Comparison of ENCODE assay signal across 20 cellular contexts in genomic region chr3:99984668-99985067, GRCh38.
DNase-seq lines count a peak whose midpoint lies in the region; ATAC-seq and TF ChIP-seq lines count a peak whose summit lies in the region.
"Had no signal": no experiment of that assay in that cellular context is flagged by ENCODE, and none has a peak within 500 bp of the region (broad histone marks: within the 10 kb centered on the region; RNA-seq: fewer than 3 reads in every experiment).

No MANE protein-coding gene starts in this region.

- H3K36me3 ChIP-seq in GM23338 (ENCODE audit: insufficient read depth) (no peaks in the 10 kb centered on the region), hepatocyte (replicated peaks; ENCODE audit: insufficient read depth, low read depth) (no peaks in the 10 kb centered on the region), psoas muscle (ENCODE audit: insufficient read depth in 1 of 2, low read depth in 1 of 2) (no peaks in the 10 kb centered on the region)
- H3K36me3 ChIP-seq: BE2C had no signal

- H3K36me3 Mint-ChIP-seq in GM23338 (ENCODE audit: low read depth) = no peaks in the 10 kb centered on the region
- H3K36me3 Mint-ChIP-seq: CD4-positive, CD25-positive, alpha-beta regulatory T cell had no signal

- no peaks in the 10 kb centered on the region for H3K9me3 ChIP-seq in hepatocyte (ENCODE audit: low read depth)
- H3K9me3 ChIP-seq in psoas muscle = no peaks in the 10 kb centered on the region
- H3K9me3 ChIP-seq: BE2C had no signal

- intact Hi-C loops in psoas muscle (cut with DNase I) = no loop called here

- TF ChIP-seq CTCF in GM23338 (conservative IDR thresholded peaks at IDR 0.05; ENCODE audit: low read depth in 2 of 2) (no peak), hepatocyte (IDR thresholded peaks at IDR 0.05; ENCODE audit: poor library complexity) (no peak), psoas muscle (IDR thresholded peaks at IDR 0.05) (no peak)

- no peak overlapping the region for H3K4me3 ChIP-seq in GM23338
- H3K4me3 ChIP-seq in hepatocyte = no peak overlapping the region
- no peak overlapping the region for H3K4me3 ChIP-seq in psoas muscle
- H3K4me3 ChIP-seq: GM12878, GM23248 had no signal

- 0 out of 2 replicates have a peak overlapping the region, but pooled peaks have one; percentile 2 for H3K27ac Mint-ChIP-seq in GM23338
- H3K27ac Mint-ChIP-seq: CD8-positive, alpha-beta memory T cell had no signal

- no peaks in the 10 kb centered on the region for H3K27me3 ChIP-seq in GM23338 (ENCODE audit: insufficient read depth)
- no peaks in the 10 kb centered on the region for H3K27me3 ChIP-seq in hepatocyte
- H3K27me3 ChIP-seq in psoas muscle (ENCODE audit: insufficient read depth in 3 of 3, low read length in 2 of 3) = no peaks in the 10 kb centered on the region
- H3K27me3 ChIP-seq: BE2C had no signal

- H3K9me2 ChIP-seq in GM23338 (ENCODE audit: insufficient read depth) (no peaks in the 10 kb centered on the region; the same call in 1 of the 2 replicates), hepatocyte (replicated peaks; ENCODE audit: insufficient read depth) (no peaks in the 10 kb centered on the region)

- H3K4me2 ChIP-seq in GM23338 (no peak overlapping the region), hepatocyte (no peak overlapping the region)

- 57% methylated on average over 2 of the region's 2 CpGs for WGBS in hepatocyte (ENCODE audit: low lambda C conversion rate, missing lambda C conversion rate)
- 89 to 94% (median 90%) methylated on average over 2 of the region's 2 CpGs for WGBS in psoas muscle, 3 donors

- H3F3A ChIP-seq in GM23338 (replicated peaks; ENCODE audit: low read depth) = no peaks in the 10 kb centered on the region

- no peaks in the 10 kb centered on the region for H3K27me3 Mint-ChIP-seq in GM23338 (ENCODE audit: insufficient read depth, low read depth, poor library complexity)
- H3K27me3 Mint-ChIP-seq: CD4-positive, CD25-positive, alpha-beta regulatory T cell; CD8-positive, alpha-beta memory T cell had no signal

- H2AFZ ChIP-seq in GM23338 (no peak overlapping the region), hepatocyte (no peak overlapping the region)
- H2AFZ ChIP-seq: GM23248 had no signal

- H3K4me1 ChIP-seq in GM23338 (ENCODE audit: insufficient read depth) (peaks cover 15% of the 10 kb centered on the region), hepatocyte (ENCODE audit: insufficient read depth) (peaks cover 14% of the 10 kb centered on the region), psoas muscle (peaks cover 12% of the 10 kb centered on the region)
- H3K4me1 ChIP-seq: BE2C had no signal

- H3K79me2 ChIP-seq in GM23338 (replicated peaks; ENCODE audit: insufficient read depth) = no peaks in the 10 kb centered on the region; the same call in 1 of the 2 replicates
- no peaks in the 10 kb centered on the region for H3K79me2 ChIP-seq in hepatocyte

- no peak overlapping the region for H3K4me3 Mint-ChIP-seq in GM23338
- H3K4me3 Mint-ChIP-seq: CD4-positive, CD25-positive, alpha-beta regulatory T cell; CD8-positive, alpha-beta memory T cell had no signal

- DNase-seq in GM23338 (ENCODE audit: low spot score) = no peak
- DNase-seq in NCI-H226 = peak; percentile 45
- DNase-seq in hepatocyte (ENCODE audit: low spot score) = no peak
- DNase-seq in psoas muscle = no peak
- DNase-seq in T-helper 1 cell = no peak
- DNase-seq: ACHN; BE2C; C1 segment of cervical spinal cord; CD4-positive, CD25-positive, alpha-beta regulatory T cell; CD8-positive, alpha-beta memory T cell; COR-L47; DMS 273 treated with DMSO at 0.1 percent for 48 hours; DMS53; DND-41; EL; GM23248; HCEC 1CT had no signal

- ATAC-seq in GM23338 = no peak
- no peak for ATAC-seq in psoas muscle
- ATAC-seq in GM18520 (IDR thresholded peaks at IDR 0.05; ENCODE audit: unreplicated experiment) = no peak
- ATAC-seq in GM18867 (IDR thresholded peaks at IDR 0.05; ENCODE audit: unreplicated experiment) = no peak
- ATAC-seq: GM12878 had no signal

- H3K27ac ChIP-seq in GM23338 (ENCODE audit: low read depth) = no peak overlapping the region
- H3K27ac ChIP-seq in hepatocyte = peak overlapping the region; percentile 11
- H3K27ac ChIP-seq in psoas muscle = peak overlapping the region; percentile 46
- H3K27ac ChIP-seq: GM23248 had no signal

- H3K4me1 Mint-ChIP-seq in GM23338 = peaks cover 12% of the 10 kb centered on the region
- H3K4me1 Mint-ChIP-seq: CD8-positive, alpha-beta memory T cell had no signal

- 0 out of 2 replicates have a peak, but pooled peaks cover 4% of the 10 kb centered on the region for H4K20me1 ChIP-seq in GM23338 (replicated peaks; ENCODE audit: insufficient read depth)
- no peaks in the 10 kb centered on the region for H4K20me1 ChIP-seq in hepatocyte (ENCODE audit: insufficient read depth, poor library complexity, severe bottlenecking)

- no peaks in the 10 kb centered on the region for H3K9me3 Mint-ChIP-seq in GM23338
- H3K9me3 Mint-ChIP-seq: CD4-positive, CD25-positive, alpha-beta regulatory T cell; CD8-positive, alpha-beta memory T cell had no signal

TF ChIP-seq in GM23338, 12 proteins besides CTCF, POLR2A, EP300 and RAD21:
- no peak for TF ChIP-seq ZNF462 (CRISPR knock-in tag; IDR thresholded peaks at IDR 0.05)
TF ChIP-seq in GM23338: peak in this region for 0.
